In the genomic region with DNA sequence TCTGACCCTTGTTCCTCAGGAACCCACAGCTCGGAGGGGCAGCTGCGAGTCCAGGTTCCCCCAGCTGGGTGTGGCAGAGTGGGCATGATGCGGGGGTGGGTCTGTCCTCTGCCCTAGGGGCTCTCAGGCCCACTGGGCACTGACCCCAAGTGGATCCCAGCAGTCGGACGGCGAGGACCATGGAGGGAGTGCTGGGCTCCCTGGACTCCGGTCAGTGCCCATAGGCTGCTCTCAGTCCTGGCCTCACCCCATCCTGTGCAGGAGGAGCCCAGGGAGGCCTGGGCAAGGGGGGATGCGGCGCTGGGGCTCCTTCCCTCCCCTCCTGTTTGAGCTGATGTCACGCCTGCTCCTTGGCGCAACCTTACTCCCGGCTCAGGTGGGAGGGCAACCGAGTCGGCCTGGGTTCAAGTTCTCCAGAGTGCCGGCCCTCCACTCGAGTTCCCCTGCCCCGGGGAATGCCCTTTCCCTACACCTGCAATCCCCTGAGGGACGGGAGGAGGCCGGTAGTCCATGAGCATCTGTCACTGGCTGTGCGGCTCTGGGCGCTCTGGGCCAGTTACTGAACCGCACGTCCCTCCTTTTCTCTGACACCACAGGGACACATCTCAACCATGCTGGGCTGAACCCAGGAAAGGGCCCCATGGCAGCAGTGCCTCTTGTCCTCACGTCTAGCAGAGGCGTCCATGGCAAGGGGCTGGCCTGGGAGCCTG, we compare ENCODE assay signal across 20 cellular contexts. TPM values are rescaled to one million over a fixed set of nuclear protein-coding genes. Genes with fewer than 3 reads are reported as not detected.
A peak's percentile ranks its signal among the peaks of the same experiment; 100 is the strongest.
DNase-seq lines count a peak whose midpoint lies in the region; ATAC-seq and TF ChIP-seq lines count a peak whose summit lies in the region.
"Had no signal": no experiment of that assay in that cellular context is flagged by ENCODE, and none has a peak within 500 bp of the region (broad histone marks: within the 10 kb centered on the region; RNA-seq: fewer than 3 reads in every experiment).

No MANE protein-coding gene starts in this region.

- intact Hi-C loops in mucosa of descending colon (cut with DNase I, micrococcal nuclease), result no loop called here

- no peak overlapping the region for H3K27ac Mint-ChIP-seq in chondrocyte (ENCODE audit: unreplicated experiment)
- peak overlapping the region; percentile 65 for H3K27ac Mint-ChIP-seq in stimulated activated naive B cell treated with anti-CD40 and anti-IgM and Interleukin-4, amounts not matched to agents 10 μg/mL and 1 μg/mL and 100 μg/mL, for 72 hours
- H3K27ac Mint-ChIP-seq: CD14-positive monocyte had no signal

- H3K4me1 ChIP-seq in OCI-LY3 (ENCODE audit: low read length) (peaks cover 45% of the 10 kb centered on the region), mucosa of descending colon (ENCODE audit: low read depth) (no peaks in the 10 kb centered on the region)
- H3K4me1 ChIP-seq: SJSA1 had no signal

- no peaks in the 10 kb centered on the region for H3K79me2 ChIP-seq in OCI-LY3 (ENCODE audit: low read length)

- H3K36me3 ChIP-seq in OCI-LY3 (replicated peaks; ENCODE audit: low read depth, low read length) (no peaks in the 10 kb centered on the region), mucosa of descending colon (ENCODE audit: low read depth) (no peaks in the 10 kb centered on the region)
- H3K36me3 ChIP-seq: SJSA1 had no signal

- no peaks in the 10 kb centered on the region for H3K36me3 Mint-ChIP-seq in chondrocyte (ENCODE audit: low read depth)
- H3K36me3 Mint-ChIP-seq in stimulated activated naive B cell treated with anti-CD40 and anti-IgM and Interleukin-4, amounts not matched to agents 10 μg/mL and 1 μg/mL and 100 μg/mL, for 72 hours, result peaks cover 2 to 3% of the 10 kb centered on the region in 2 donors
- H3K36me3 Mint-ChIP-seq: CD14-positive monocyte had no signal

- H3K27me3 Mint-ChIP-seq in chondrocyte (ENCODE audit: low read depth), result peaks cover 16% of the 10 kb centered on the region
- peaks cover 32 to 46% of the 10 kb centered on the region in 2 donors for H3K27me3 Mint-ChIP-seq in stimulated activated naive B cell treated with anti-CD40 and anti-IgM and Interleukin-4, amounts not matched to agents 10 μg/mL and 1 μg/mL and 100 μg/mL, for 72 hours

- no peak for ATAC-seq in mucosa of descending colon
- no peak for ATAC-seq in stimulated activated naive B cell treated with anti-CD40 and anti-IgM and Interleukin-4, amounts not matched to agents 10 μg/mL and 1 μg/mL and 100 μg/mL, for 72 hours (replicated peaks)

- DNase-seq in chondrocyte (ENCODE audit: low spot score) (peak; percentile 86), mucosa of descending colon (peak in 2 of 3 donors; percentile 17 to 35), KG1 (lab: John Stamatoyannopoulos, UW) (no peak), HuH-7.5 (ENCODE audit: low spot score) (no peak)
- DNase-seq in stimulated activated naive B cell treated with anti-CD40 and anti-IgM and Interleukin-4, amounts not matched to agents 10 μg/mL and 1 μg/mL and 100 μg/mL, for 72 hours, result no peak
- DNase-seq in stimulated activated CD8-positive, alpha-beta memory T cell treated with anti-CD3 and anti-CD28 coated beads, Interleukin-4, amount 100 ng/mL, for 48 hours, result no peak
- DNase-seq: ACHN, DMS79 treated with DMSO at 0.1 percent for 48 hours, KBM-7, NCI-H1105 treated with DMSO at 0.1 percent for 48 hours, NCI-H187, NCI-H2107, NCI-H2227 treated with DMSO at 0.1 percent for 48 hours, NCI-H510A treated with DMSO at 0.1 percent for 48 hours, NCI-H774, PC-9 had no signal

- TF ChIP-seq CTCF in OCI-LY3 (IDR thresholded peaks at IDR 0.05; ENCODE audit: low read depth, low read length) (no peak), chondrocyte (IDR thresholded peaks at IDR 0.05) (no peak), mucosa of descending colon (IDR thresholded peaks at IDR 0.05) (no peak)

- no peaks in the 10 kb centered on the region for H3K9me3 ChIP-seq in OCI-LY3 (ENCODE audit: insufficient read depth, low read length)
- no peaks in the 10 kb centered on the region for H3K9me3 ChIP-seq in mucosa of descending colon
- H3K9me3 ChIP-seq: SJSA1 had no signal

- H3K4me3 ChIP-seq in OCI-LY3 (ENCODE audit: low read length), result no peak overlapping the region
- H3K4me3 ChIP-seq in mucosa of descending colon, result no peak overlapping the region
- H3K4me3 ChIP-seq: PC-9, SJSA1 had no signal

- no peaks in the 10 kb centered on the region for H3K4me1 Mint-ChIP-seq in chondrocyte (ENCODE audit: low read depth)
- peaks cover 15 to 22% of the 10 kb centered on the region in 2 donors for H3K4me1 Mint-ChIP-seq in stimulated activated naive B cell treated with anti-CD40 and anti-IgM and Interleukin-4, amounts not matched to agents 10 μg/mL and 1 μg/mL and 100 μg/mL, for 72 hours
- H3K4me1 Mint-ChIP-seq: CD14-positive monocyte had no signal

- no peak overlapping the region; the same call in 1 of the 2 replicates for H3K27ac ChIP-seq in OCI-LY3 (ENCODE audit: low read length)
- H3K27ac ChIP-seq: PC-9, RWPE1, SJSA1 had no signal

- H3K4me2 ChIP-seq in OCI-LY3 (ENCODE audit: low read length), result no peak overlapping the region
- H3K4me2 ChIP-seq: PC-9 had no signal

- H3K4me3 Mint-ChIP-seq in chondrocyte (ENCODE audit: unreplicated experiment), result no peak overlapping the region
- H3K4me3 Mint-ChIP-seq in stimulated activated naive B cell treated with anti-CD40 and anti-IgM and Interleukin-4, amounts not matched to agents 10 μg/mL and 1 μg/mL and 100 μg/mL, for 72 hours, result no peak overlapping the region
- H3K4me3 Mint-ChIP-seq: CD14-positive monocyte had no signal

- H2AFZ ChIP-seq in OCI-LY3 (ENCODE audit: low read depth, low read length), result no peak overlapping the region
- H2AFZ ChIP-seq: PC-9 had no signal

- H3K9me3 Mint-ChIP-seq in chondrocyte (ENCODE audit: low read depth), result peaks cover 3% of the 10 kb centered on the region
- peaks cover 3% of the 10 kb centered on the region in 2 donors for H3K9me3 Mint-ChIP-seq in stimulated activated naive B cell treated with anti-CD40 and anti-IgM and Interleukin-4, amounts not matched to agents 10 μg/mL and 1 μg/mL and 100 μg/mL, for 72 hours

- peaks cover 20% of the 10 kb centered on the region for H3K27me3 ChIP-seq in OCI-LY3 (ENCODE audit: low read depth, low read length)

- no peaks in the 10 kb centered on the region for H4K20me1 ChIP-seq in OCI-LY3 (ENCODE audit: insufficient read depth, low read length)

- H3K9ac ChIP-seq in OCI-LY3 (ENCODE audit: low read length), result peak overlapping the region; percentile 33; the same call in 1 of the 2 replicates

RNA-seq across cellular contexts. Expression of gene ACSF3, which starts 52.6 kb away (rescaled TPM):
- 19.5 to 24.4 TPM (median 20.8 TPM) in 3 replicates for total RNA-seq in chondrocyte
- total RNA-seq in mucosa of descending colon, result 10 to 100 TPM; 44.7 to 77.8 (median 49.6) TPM

Comparison
In these comparisons a context has a peak if more than half of its experiments do, and no peak if none do; other contexts are left out.
1. DNase-seq: peak in chondrocyte (single experiment) and mucosa of descending colon (2 of 3); none in stimulated activated naive B cell treated with anti-CD40 and anti-IgM and Interleukin-4, amounts not matched to agents 10 μg/mL and 1 μg/mL and 100 μg/mL, for 72 hours (single experiment), stimulated activated CD8-positive, alpha-beta memory T cell treated with anti-CD3 and anti-CD28 coated beads, Interleukin-4, amount 100 ng/mL, for 48 hours (single experiment), KG1 (single experiment) and HuH-7.5 (single experiment).